In the genomic region with DNA sequence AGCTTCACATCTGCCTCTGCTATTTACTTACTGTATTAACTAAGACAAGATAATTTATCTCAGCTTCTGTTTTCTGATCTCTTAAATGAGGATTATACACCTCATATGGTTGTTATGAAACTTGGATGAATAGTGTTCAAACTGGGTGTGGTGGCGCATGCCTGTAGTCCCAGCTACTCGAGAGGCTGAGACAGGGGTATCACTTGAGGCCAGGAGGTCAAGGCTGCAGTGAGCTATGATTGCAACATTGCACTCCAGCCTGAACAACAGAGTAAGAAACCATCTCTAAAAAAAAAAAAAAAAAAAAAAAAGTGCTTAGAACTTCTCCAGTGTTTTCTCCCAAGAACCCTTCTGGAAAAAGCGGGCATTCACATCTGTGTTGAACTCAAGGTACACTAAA, we compare ENCODE assay signal across 35 cellular contexts.
"Had no signal": no experiment of that assay in that cellular context is flagged by ENCODE, and none has a peak within 500 bp of the region (broad histone marks: within the 10 kb centered on the region; RNA-seq: fewer than 3 reads in every experiment).

No MANE protein-coding gene starts in this region.

- DNase-seq: Karpas-422, Kasumi-1, MG63, MM.1S, MV-4-11, NCI-H1048, NCI-H1092, NCI-H1092 treated with DMSO at 0.1 percent for 48 hours, NCI-H1105, NCI-H1105 treated with DMSO at 0.1 percent for 48 hours, NCI-H1417, NCI-H1417 treated with DMSO at 0.1 percent for 48 hours, NCI-H1436, NCI-H1436 treated with DMSO at 0.1 percent for 48 hours, NCI-H146, NCI-H1694, NCI-H1694 treated with DMSO at 0.1 percent for 48 hours, NCI-H187, NCI-H187 treated with DMSO at 0.1 percent for 48 hours, NCI-H1930, NCI-H2029, NCI-H2029 treated with DMSO at 0.1 percent for 48 hours, NCI-H2081, NCI-H2081 treated with DMSO at 0.1 percent for 48 hours, NCI-H2107, NCI-H2171, NCI-H2171 treated with DMSO at 0.1 percent for 48 hours, NCI-H2227 treated with DMSO at 0.1 percent for 48 hours, NCI-H226, NCI-H345, NCI-H446, NCI-H446 treated with DMSO at 0.1 percent for 48 hours, NCI-H510A, NCI-H510A treated with DMSO at 0.1 percent for 48 hours had no signal

- H3K27me3 ChIP-seq: MG63 had no signal

- H3K27ac ChIP-seq: KMS-11 had no signal

- H3K36me3 ChIP-seq: MG63 had no signal

- H3K4me2 ChIP-seq: KMS-11 had no signal

- H3K4me3 ChIP-seq: MG63 had no signal

- H3K9ac ChIP-seq: KMS-11 had no signal

- H3K9me3 ChIP-seq: MG63 had no signal
